In the genomic region with DNA sequence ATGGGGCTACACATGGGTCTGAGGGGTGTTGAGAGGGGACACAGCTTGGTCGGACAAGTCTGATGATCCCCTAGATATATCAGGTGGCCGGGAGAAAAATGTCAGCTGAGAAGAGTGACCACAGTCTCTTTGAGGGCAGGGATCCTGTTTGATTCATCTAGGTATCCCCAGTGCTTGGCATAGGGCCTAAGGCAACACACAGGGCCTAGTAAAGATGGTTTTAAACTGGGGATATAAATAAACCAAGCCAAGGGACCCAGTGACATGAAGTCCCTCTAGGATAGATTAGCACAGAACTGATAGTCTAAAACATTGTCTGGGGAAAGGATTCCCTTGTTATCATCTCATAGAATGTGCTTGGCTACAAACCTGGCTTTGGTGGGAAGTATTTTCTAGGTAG, we compare ENCODE assay signal across 11 cellular contexts. TPM values are rescaled to one million over a fixed set of nuclear protein-coding genes. Genes with fewer than 3 reads are reported as not detected.
DNase-seq lines count a peak whose midpoint lies in the region; ATAC-seq, FAIRE-seq and TF ChIP-seq lines count a peak whose summit lies in the region.
"Had no signal": no experiment of that assay in that cellular context is flagged by ENCODE, and none has a peak within 500 bp of the region (broad histone marks: within the 10 kb centered on the region; RNA-seq: fewer than 3 reads in every experiment).

No MANE protein-coding gene starts in this region.

- H4K20me1 ChIP-seq in OCI-LY7 (ENCODE audit: insufficient read depth, low read length) (no peaks in the 10 kb centered on the region), H1 (replicated peaks in 1 of 2; ENCODE audit: control insufficient read depth in 1 of 2, insufficient read depth in 2 of 2, low read length in 2 of 2) (no peaks in the 10 kb centered on the region)

- BruUV-seq in OCI-LY7 (replicated peaks; lab: Mats Ljungman, UMichigan) = no TSS peak

- H3K9me3 Mint-ChIP-seq in activated CD4-positive, alpha-beta T cell treated with anti-CD3 and anti-CD28 coated beads, Interleukin-2, amount 10 ng/mL, durations not matched to agents 24 days and 14 days = no peaks in the 10 kb centered on the region
- H3K9me3 Mint-ChIP-seq in CD14-positive monocyte = no peaks in the 10 kb centered on the region

- TF ChIP-seq RAD21 in H1 (IDR thresholded peaks at IDR 0.05 in 1 of 2, conservative IDR thresholded peaks at IDR 0.05 in 1 of 2; ENCODE audit: low read depth in 2 of 2, low read length in 2 of 2) = no peak

- ATAC-seq in GM18907 (IDR thresholded peaks at IDR 0.05; ENCODE audit: unreplicated experiment) = no peak

- H4K5ac ChIP-seq in H1 (ENCODE audit: insufficient read length, low read depth, low read length) = no peak overlapping the region

- peaks cover 23% of the 10 kb centered on the region for H3K4me1 Mint-ChIP-seq in activated CD4-positive, alpha-beta T cell treated with anti-CD3 and anti-CD28 coated beads, Interleukin-2, amount 10 ng/mL, durations not matched to agents 24 days and 14 days
- peaks cover 18% of the 10 kb centered on the region for H3K4me1 Mint-ChIP-seq in CD14-positive monocyte

- peak overlapping the region; percentile 92 for H3K4me3 ChIP-seq in OCI-LY7 (ENCODE audit: low read depth, low read length, poor library complexity, severe bottlenecking)
- peak overlapping the region in 1 of 4 experiments; percentile 89; a peak in 1 of 8 replicates for H3K4me3 ChIP-seq in H1 (ENCODE audit: extremely low read depth in 1 of 4, insufficient read depth in 2 of 4, low read depth in 3 of 4, low read length in 4 of 4)
- H3K4me3 ChIP-seq in prostate gland = no peak overlapping the region

- peaks cover 28% of the 10 kb centered on the region; the same call in 1 of the 2 replicates for H3K36me3 ChIP-seq in OCI-LY7 (ENCODE audit: insufficient read depth, low read length)
- H3K36me3 ChIP-seq in H1 (ENCODE audit: control insufficient read depth in 2 of 4, insufficient read depth in 4 of 4, low read length in 3 of 4) = peaks cover 0 to 7% (median 0%) of the 10 kb centered on the region in 4 experiments; a peak in 3 of 8 replicates
- H3K36me3 ChIP-seq in prostate gland = no peaks in the 10 kb centered on the region

- WGBS in H1 (ENCODE audit: extremely low coverage in 1 of 2, insufficient coverage in 1 of 2, insufficient read length in 1 of 2, insufficient replicate concordance in 2 of 2, low coverage in 1 of 2, low lambda C conversion rate in 2 of 2, missing lambda C conversion rate in 1 of 2), 2 experiments = 85% methylated on average over 2 of the region's 2 CpGs; no CpG with 5 or more reads in 1 of the 2 experiments
- 62% methylated on average over 2 of the region's 2 CpGs for WGBS in prostate gland

- CTCF ChIA-PET in OCI-LY7 (lab: Charles Lee; ENCODE audit: unreplicated experiment) = no interaction called here
- CTCF ChIA-PET in H1 (lab: Charles Lee; ENCODE audit: partially characterized antibody) = interaction anchor here (0.6 to 2.4 kb wide), 2 partner anchors 260 to 368 kb away, joined by 3 to 6 read pairs; no protein-coding TSS in a partner anchor

- no peak overlapping the region for H3K4ac ChIP-seq in H1 (replicated peaks; ENCODE audit: insufficient read length, low read depth, low read length)

- H2BK5ac ChIP-seq in H1 (ENCODE audit: low read depth, low read length) = no peak overlapping the region

- intact Hi-C loops in activated CD4-positive, alpha-beta T cell treated with anti-CD3 and anti-CD28 coated beads, Interleukin-2, amount 10 ng/mL, durations not matched to agents 24 days and 14 days (cut with micrococcal nuclease) = loop anchor here (2.0 to 5.0 kb wide), 3 partner anchors 151 to 711 kb away; a partner anchor contains a TSS
- intact Hi-C loops in OCI-LY7 (cut with micrococcal nuclease; ENCODE audit: unreplicated experiment) (loop anchor here (5.0 to 10.0 kb wide), 5 partner anchors 76 to 606 kb away; no protein-coding TSS in a partner anchor), prostate gland (cut with DNase I) (loop anchor here (5.0 to 10.0 kb wide), 4 partner anchors 153 to 366 kb away; a partner anchor contains a TSS), CD14-positive monocyte (cut with micrococcal nuclease) (loop anchor here (5.0 to 10.0 kb wide), 7 partner anchors 36 to 711 kb away; a partner anchor contains a TSS)

- no peak overlapping the region for H3K56ac ChIP-seq in H1 (replicated peaks; ENCODE audit: insufficient read length, low read depth, low read length)

- H2AK5ac ChIP-seq in H1 (ENCODE audit: low read depth, low read length) = no peak overlapping the region

- TF ChIP-seq EP300 in H1 (IDR thresholded peaks at IDR 0.05; ENCODE audit: borderline replicate concordance in 1 of 2, low read depth in 2 of 2, low read length in 2 of 2) = no peak

- FAIRE-seq in H1 (lab: Jason Lieb, UNC) = no peak

- peaks cover 7% of the 10 kb centered on the region; the same call in 1 of the 2 replicates for H3K79me2 ChIP-seq in OCI-LY7 (ENCODE audit: insufficient read depth, low read depth, low read length)
- H3K79me2 ChIP-seq in H1 (ENCODE audit: control insufficient read depth in 1 of 2, insufficient read depth in 2 of 2, low read length in 2 of 2) = no peaks in the 10 kb centered on the region

- H3K9ac ChIP-seq in H1 (replicated peaks in 1 of 4; ENCODE audit: extremely low read depth in 1 of 4, low read depth in 3 of 4, low read length in 3 of 4) = no peak overlapping the region; a peak in 1 of 7 replicates

- POLR2A ChIA-PET in OCI-LY7 (lab: Charles Lee) = no interaction called here
- POLR2A ChIA-PET in H1 (lab: Charles Lee; ENCODE audit: partially characterized antibody) = interaction anchor here (0.6 kb wide), 1 partner anchor 709 kb away, joined by 3 read pairs; a partner anchor contains a TSS

- H2BK120ac ChIP-seq in H1 (replicated peaks; ENCODE audit: low read depth, low read length) = no peak overlapping the region

- DNase-seq in activated CD4-positive, alpha-beta T cell treated with anti-CD3 and anti-CD28 coated beads, Interleukin-2, amount 10 ng/mL, durations not matched to agents 24 days and 14 days = no peak
- no peak for DNase-seq in activated CD4-positive, alpha-beta T cell treated with anti-CD3 and anti-CD28 coated beads, Interleukin-2, amount 50 U/mL, for 4 hours
- DNase-seq in OCI-LY7 (ENCODE audit: low spot score) (no peak), H1 (ENCODE audit: low read depth in 1 of 2, low spot score in 2 of 2) (no peak), prostate gland (ENCODE audit: low spot score) (peak; percentile 20), NCI-H187 (lab: John Stamatoyannopoulos, UW) (no peak), CD14-positive monocyte (ENCODE audit: low spot score) (no peak)
- DNase-seq: central memory CD4-positive, alpha-beta T cell; NCI-H510A treated with DMSO at 0.1 percent for 48 hours; stimulated activated CD8-positive, alpha-beta memory T cell treated with anti-CD3 and anti-CD28 coated beads, Interleukin-4, amount 100 ng/mL, for 48 hours had no signal

- no peak overlapping the region for H3K23ac ChIP-seq in H1 (ENCODE audit: insufficient read length)

- H2BK15ac ChIP-seq in H1 (ENCODE audit: low read length) = no peak overlapping the region

- H3K27ac Mint-ChIP-seq in activated CD4-positive, alpha-beta T cell treated with anti-CD3 and anti-CD28 coated beads, Interleukin-2, amount 10 ng/mL, durations not matched to agents 24 days and 14 days = peak overlapping the region; percentile 94
- H3K27ac Mint-ChIP-seq in CD14-positive monocyte = peak overlapping the region in 3 of 7 donors; percentile 11 to 83 (median 72)

- no peaks in the 10 kb centered on the region for H3K9me2 ChIP-seq in OCI-LY7 (ENCODE audit: insufficient read depth, low read length)

- peaks cover 23% of the 10 kb centered on the region for H3K4me1 ChIP-seq in OCI-LY7 (ENCODE audit: insufficient read depth, low read length, poor library complexity, severe bottlenecking)
- H3K4me1 ChIP-seq in H1 (replicated peaks in 1 of 4; ENCODE audit: control insufficient read depth in 3 of 4, insufficient read depth in 4 of 4, low read length in 3 of 4) = peaks cover 0 to 7% (median 3%) of the 10 kb centered on the region in 4 experiments; a peak in 4 of 7 replicates
- H3K4me1 ChIP-seq in prostate gland (replicated peaks) = peaks cover 7% of the 10 kb centered on the region

- H3K36me3 Mint-ChIP-seq in activated CD4-positive, alpha-beta T cell treated with anti-CD3 and anti-CD28 coated beads, Interleukin-2, amount 10 ng/mL, durations not matched to agents 24 days and 14 days (ENCODE audit: low read depth) = peaks cover 6% of the 10 kb centered on the region
- H3K36me3 Mint-ChIP-seq in CD14-positive monocyte = peaks cover 18 to 28% of the 10 kb centered on the region in 2 donors

- H3K4me3 Mint-ChIP-seq in activated CD4-positive, alpha-beta T cell treated with anti-CD3 and anti-CD28 coated beads, Interleukin-2, amount 10 ng/mL, durations not matched to agents 24 days and 14 days = peak overlapping the region; percentile 95
- H3K4me3 Mint-ChIP-seq in CD14-positive monocyte = peak overlapping the region in 1 of 2 donors; percentile 88

- no peak overlapping the region for H4K91ac ChIP-seq in H1 (replicated peaks; ENCODE audit: insufficient read length, low read length)

- H3K79me1 ChIP-seq in H1 (ENCODE audit: low read depth, low read length) = no peaks in the 10 kb centered on the region

- no peak overlapping the region for H3K14ac ChIP-seq in H1 (ENCODE audit: insufficient read length)

- TF ChIP-seq POLR2A in H1 (IDR thresholded peaks at IDR 0.05; ENCODE audit: control extremely low read depth in 1 of 2, low read depth in 2 of 2, low read length in 2 of 2) = no peak
- TF ChIP-seq POLR2A in prostate gland (IDR thresholded peaks at IDR 0.05) = no peak

- H2BK20ac ChIP-seq in H1 (ENCODE audit: low read length) = no peak overlapping the region

- H3K18ac ChIP-seq in H1 (ENCODE audit: extremely low read depth, low read length) = no peak overlapping the region

- no peak overlapping the region for H4K8ac ChIP-seq in H1 (ENCODE audit: extremely low read depth, insufficient read depth, low read length)

- H3K9me3 ChIP-seq in OCI-LY7 (ENCODE audit: low read length) (no peaks in the 10 kb centered on the region), H1 (ENCODE audit: insufficient read depth in 2 of 2, low read depth in 1 of 2, low read length in 1 of 2) (no peaks in the 10 kb centered on the region), prostate gland (no peaks in the 10 kb centered on the region)

- H2AFZ ChIP-seq in OCI-LY7 (ENCODE audit: low read length) = no peak overlapping the region
- no peak overlapping the region for H2AFZ ChIP-seq in H1 (ENCODE audit: low read length)

- peaks cover 4% of the 10 kb centered on the region; the same call in 1 of the 2 replicates for H3K23me2 ChIP-seq in H1 (ENCODE audit: low read depth, low read length)

- no peak overlapping the region for H3K27ac ChIP-seq in OCI-LY7 (ENCODE audit: low read depth, low read length, poor library complexity, severe bottlenecking)
- no peak overlapping the region for H3K27ac ChIP-seq in H1 (ENCODE audit: low read depth, low read length)
- H3K27ac ChIP-seq in prostate gland = no peak overlapping the region

- TF ChIP-seq CTCF in OCI-LY7 (conservative IDR thresholded peaks at IDR 0.05; ENCODE audit: low read length) (no peak), H1 (IDR thresholded peaks at IDR 0.05; ENCODE audit: control extremely low read depth in 1 of 3, insufficient read depth in 1 of 3, low read depth in 1 of 3, low read length in 3 of 3) (no peak), prostate gland (IDR thresholded peaks at IDR 0.05) (no peak), CD14-positive monocyte (IDR thresholded peaks at IDR 0.05) (no peak)

- peaks cover 11% of the 10 kb centered on the region for H3K27me3 Mint-ChIP-seq in activated CD4-positive, alpha-beta T cell treated with anti-CD3 and anti-CD28 coated beads, Interleukin-2, amount 10 ng/mL, durations not matched to agents 24 days and 14 days
- peaks cover 4 to 11% (median 7%) of the 10 kb centered on the region in 3 donors for H3K27me3 Mint-ChIP-seq in CD14-positive monocyte (ENCODE audit: low read depth in 3 of 3)

- peak overlapping the region; percentile 94 for H3K4me2 ChIP-seq in OCI-LY7 (ENCODE audit: low read length)
- H3K4me2 ChIP-seq in H1 (ENCODE audit: insufficient read depth in 1 of 2, low read depth in 2 of 2, low read length in 2 of 2) = peak overlapping the region; percentile 76 to 86; a peak in 1 of 4 replicates

- H3K27me3 ChIP-seq in H1 (replicated peaks in 1 of 4; ENCODE audit: control insufficient read depth in 3 of 4, extremely low read depth in 1 of 4, insufficient read depth in 3 of 4, low read length in 3 of 4) (no peaks in the 10 kb centered on the region; a peak in 1 of 7 replicates), prostate gland (replicated peaks; ENCODE audit: insufficient read depth) (no peaks in the 10 kb centered on the region)

- H2BK12ac ChIP-seq in H1 (ENCODE audit: low read depth, low read length) = no peak overlapping the region

RNA-seq across cellular contexts. Expression of a gene that starts 1.4 kb away (rescaled TPM):
- 14.5 and 18.4 TPM in 2 replicates for total RNA-seq in activated CD4-positive, alpha-beta T cell treated with anti-CD3 and anti-CD28 coated beads, Interleukin-2, amount 10 ng/mL, durations not matched to agents 24 days and 14 days
- total RNA-seq in OCI-LY7 (2014; rRNA removed; shearing (Covaris generic)) = 7.3 TPM in 2 replicates
- total RNA-seq in OCI-LY7 (2022) (20.8 and 21.6 TPM in 2 replicates), prostate gland (10 to 100 TPM in 1 of 2 donors, 1 to 10 TPM in 1; 7.6 to 13.3 TPM)
- 13.0 and 13.2 TPM in 2 replicates for total RNA-seq in H1 (2021; fragmentation: NEBNext Ultra II Directional; extraction: Animal tissue kit (Norgen Biotek cat#: 25700))
- polyA plus RNA-seq in H1 (2011; rRNA removed) (1.5 and 1.6 TPM in 2 replicates), CD14-positive monocyte (10 to 100 TPM in 1 of 2 donors, 1 to 10 TPM in 1; 5.9 to 11.8 TPM)
- polyA plus RNA-seq in H1 (2011; cell fraction: cytosol; rRNA removed) = 2.5 TPM
- polyA plus RNA-seq in H1 (2011; cell fraction: nucleus; rRNA removed) = 2.5 TPM
- 3.9 to 9.9 TPM (median 5.4 TPM) in 4 replicates for polyA plus RNA-seq in H1 (2012, experiment 1 of 2)
- polyA plus RNA-seq in H1 (2012, experiment 2 of 2) = 1.2 TPM
- polyA plus RNA-seq in H1 (2013, experiment 1 of 2) = 3.6 TPM
- 4.0 TPM for polyA plus RNA-seq in H1 (2013, experiment 2 of 2)
- polyA minus RNA-seq in H1 (2011; rRNA and poly(A)+ RNA removed) = 11.1 and 22.7 TPM in 2 replicates
- polyA minus RNA-seq in H1 (2011; cell fraction: cytosol; rRNA and poly(A)+ RNA removed) = 15.8 TPM
- 10.7 TPM for polyA minus RNA-seq in H1 (2011; cell fraction: nucleus; rRNA and poly(A)+ RNA removed)
